In the genomic region with DNA sequence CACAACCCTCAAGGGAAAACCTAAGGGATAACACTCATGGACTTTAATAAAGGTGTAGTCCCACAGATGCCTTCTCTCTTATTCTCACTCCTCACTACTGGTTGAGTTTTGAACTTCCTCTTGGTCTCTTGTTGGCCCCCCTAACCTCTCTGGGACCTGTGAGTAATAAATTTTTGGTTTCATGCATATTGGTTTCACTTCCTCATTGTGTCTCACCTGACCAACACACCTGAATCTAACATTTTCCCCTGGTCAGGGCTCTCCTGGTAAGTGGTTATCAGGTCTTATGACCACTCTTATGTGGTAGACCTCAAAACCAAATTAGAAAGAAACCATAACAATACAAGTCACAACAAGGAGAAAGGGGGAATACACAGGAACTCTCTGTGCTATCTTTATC, we compare ENCODE assay signal across 1 cellular context.
TF ChIP-seq lines count a peak whose summit lies in the region.

No MANE protein-coding gene starts in this region.

TF ChIP-seq in GM12878, 131 proteins besides CTCF, POLR2A, EP300 and RAD21 (continued from another document and continues in another):
- TF ChIP-seq, protein P1, sequence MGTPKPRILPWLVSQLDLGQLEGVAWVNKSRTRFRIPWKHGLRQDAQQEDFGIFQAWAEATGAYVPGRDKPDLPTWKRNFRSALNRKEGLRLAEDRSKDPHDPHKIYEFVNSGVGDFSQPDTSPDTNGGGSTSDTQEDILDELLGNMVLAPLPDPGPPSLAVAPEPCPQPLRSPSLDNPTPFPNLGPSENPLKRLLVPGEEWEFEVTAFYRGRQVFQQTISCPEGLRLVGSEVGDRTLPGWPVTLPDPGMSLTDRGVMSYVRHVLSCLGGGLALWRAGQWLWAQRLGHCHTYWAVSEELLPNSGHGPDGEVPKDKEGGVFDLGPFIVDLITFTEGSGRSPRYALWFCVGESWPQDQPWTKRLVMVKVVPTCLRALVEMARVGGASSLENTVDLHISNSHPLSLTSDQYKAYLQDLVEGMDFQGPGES (IDR thresholded peaks at IDR 0.05), result no peak
- TF ChIP-seq PAX5 (IDR thresholded peaks at IDR 0.05; ENCODE audit: borderline replicate concordance, low read depth, low read length) (peak; percentile 92), GABPA (IDR thresholded peaks at IDR 0.05; ENCODE audit: low read depth) (peak; percentile 59; the same call in 1 of the 2 replicates), TCF3 (IDR thresholded peaks at IDR 0.05; ENCODE audit: borderline replicate concordance, insufficient read depth, low read depth, low read length) (peak; percentile 85; the same call in 1 of the 2 replicates), MEF2B (IDR thresholded peaks at IDR 0.05; ENCODE audit: partially characterized antibody, poor library complexity, severe bottlenecking) (peak; percentile 94), ZNF384 (IDR thresholded peaks at IDR 0.05; ENCODE audit: borderline replicate concordance, low read depth, low read length) (no peak), POU2F2 (IDR thresholded peaks at IDR 0.05; ENCODE audit: borderline replicate concordance, low read depth, low read length) (peak; percentile 96), BMI1 (IDR thresholded peaks at IDR 0.05; ENCODE audit: borderline replicate concordance) (peak; percentile 92), RELA (IDR thresholded peaks at IDR 0.05; ENCODE audit: borderline replicate concordance, partially characterized antibody) (no peak), TCF7 (IDR thresholded peaks at IDR 0.05; ENCODE audit: borderline replicate concordance) (peak; percentile 99), EZH2 (IDR thresholded peaks at IDR 0.05; ENCODE audit: borderline replicate concordance, control insufficient read depth, low read depth, low read length) (no peak), EGR1 (IDR thresholded peaks at IDR 0.05; ENCODE audit: borderline replicate concordance in 1 of 2, low read depth in 2 of 2, low read length in 2 of 2) (no peak), SIN3A (IDR thresholded peaks at IDR 0.05; ENCODE audit: low read depth, low read length) (no peak), ZNF207 (IDR thresholded peaks at IDR 0.05; ENCODE audit: borderline replicate concordance) (no peak), ASH2L (IDR thresholded peaks at IDR 0.05; ENCODE audit: borderline replicate concordance, low read depth) (no peak), TARDBP (IDR thresholded peaks at IDR 0.05; ENCODE audit: borderline replicate concordance) (no peak), SRF (IDR thresholded peaks at IDR 0.05; ENCODE audit: low read depth in 2 of 2, low read length in 2 of 2) (peak in 1 of 2 experiments; percentile 59; a peak in 1 of 4 replicates), SUPT20H (IDR thresholded peaks at IDR 0.05; ENCODE audit: borderline replicate concordance, control insufficient read depth, low read depth, low read length) (no peak), POLR2AphosphoS2 (IDR thresholded peaks at IDR 0.05; ENCODE audit: low read depth, low read length) (no peak), PAX8 (IDR thresholded peaks at IDR 0.05) (no peak), CREB1 (IDR thresholded peaks at IDR 0.05; ENCODE audit: low read depth) (peak; percentile 62; the same call in 1 of the 2 replicates), FOXK2 (IDR thresholded peaks at IDR 0.05) (no peak), KLF5 (IDR thresholded peaks at IDR 0.05; ENCODE audit: partially characterized antibody) (peak; percentile 83), IKZF2 (IDR thresholded peaks at IDR 0.05) (peak; percentile 98), WRNIP1 (IDR thresholded peaks at IDR 0.05; ENCODE audit: borderline replicate concordance, low read depth, low read length) (no peak), RUNX3 (IDR thresholded peaks at IDR 0.05; ENCODE audit: low read length) (peak; percentile 100), CHD4 (IDR thresholded peaks at IDR 0.05) (no peak), STAT1 (conservative IDR thresholded peaks at IDR 0.05) (no peak), NR2C2 (IDR thresholded peaks at IDR 0.05; ENCODE audit: borderline replicate concordance, control insufficient read depth, insufficient read length, low read depth) (no peak), MTA2 (IDR thresholded peaks at IDR 0.05; ENCODE audit: low read depth) (peak; percentile 99), CEBPB (IDR thresholded peaks at IDR 0.05; ENCODE audit: borderline replicate concordance in 1 of 2, low read depth in 2 of 2, low read length in 2 of 2) (peak in 1 of 2 experiments; percentile 95; a peak in 2 of 4 replicates), NFIC (IDR thresholded peaks at IDR 0.05; ENCODE audit: low read depth, low read length) (peak; percentile 100), ZSCAN29 (IDR thresholded peaks at IDR 0.05) (peak; percentile 59; the same call in 1 of the 2 replicates)
- TF ChIP-seq, protein P2, sequence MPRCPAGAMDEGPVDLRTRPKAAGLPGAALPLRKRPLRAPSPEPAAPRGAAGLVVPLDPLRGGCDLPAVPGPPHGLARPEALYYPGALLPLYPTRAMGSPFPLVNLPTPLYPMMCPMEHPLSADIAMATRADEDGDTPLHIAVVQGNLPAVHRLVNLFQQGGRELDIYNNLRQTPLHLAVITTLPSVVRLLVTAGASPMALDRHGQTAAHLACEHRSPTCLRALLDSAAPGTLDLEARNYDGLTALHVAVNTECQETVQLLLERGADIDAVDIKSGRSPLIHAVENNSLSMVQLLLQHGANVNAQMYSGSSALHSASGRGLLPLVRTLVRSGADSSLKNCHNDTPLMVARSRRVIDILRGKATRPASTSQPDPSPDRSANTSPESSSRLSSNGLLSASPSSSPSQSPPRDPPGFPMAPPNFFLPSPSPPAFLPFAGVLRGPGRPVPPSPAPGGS (IDR thresholded peaks at IDR 0.05; ENCODE audit: borderline replicate concordance, insufficient read depth, low read depth, low read length, poor library complexity, severe bottlenecking), result peak; percentile 92
- TF ChIP-seq, protein P3, sequence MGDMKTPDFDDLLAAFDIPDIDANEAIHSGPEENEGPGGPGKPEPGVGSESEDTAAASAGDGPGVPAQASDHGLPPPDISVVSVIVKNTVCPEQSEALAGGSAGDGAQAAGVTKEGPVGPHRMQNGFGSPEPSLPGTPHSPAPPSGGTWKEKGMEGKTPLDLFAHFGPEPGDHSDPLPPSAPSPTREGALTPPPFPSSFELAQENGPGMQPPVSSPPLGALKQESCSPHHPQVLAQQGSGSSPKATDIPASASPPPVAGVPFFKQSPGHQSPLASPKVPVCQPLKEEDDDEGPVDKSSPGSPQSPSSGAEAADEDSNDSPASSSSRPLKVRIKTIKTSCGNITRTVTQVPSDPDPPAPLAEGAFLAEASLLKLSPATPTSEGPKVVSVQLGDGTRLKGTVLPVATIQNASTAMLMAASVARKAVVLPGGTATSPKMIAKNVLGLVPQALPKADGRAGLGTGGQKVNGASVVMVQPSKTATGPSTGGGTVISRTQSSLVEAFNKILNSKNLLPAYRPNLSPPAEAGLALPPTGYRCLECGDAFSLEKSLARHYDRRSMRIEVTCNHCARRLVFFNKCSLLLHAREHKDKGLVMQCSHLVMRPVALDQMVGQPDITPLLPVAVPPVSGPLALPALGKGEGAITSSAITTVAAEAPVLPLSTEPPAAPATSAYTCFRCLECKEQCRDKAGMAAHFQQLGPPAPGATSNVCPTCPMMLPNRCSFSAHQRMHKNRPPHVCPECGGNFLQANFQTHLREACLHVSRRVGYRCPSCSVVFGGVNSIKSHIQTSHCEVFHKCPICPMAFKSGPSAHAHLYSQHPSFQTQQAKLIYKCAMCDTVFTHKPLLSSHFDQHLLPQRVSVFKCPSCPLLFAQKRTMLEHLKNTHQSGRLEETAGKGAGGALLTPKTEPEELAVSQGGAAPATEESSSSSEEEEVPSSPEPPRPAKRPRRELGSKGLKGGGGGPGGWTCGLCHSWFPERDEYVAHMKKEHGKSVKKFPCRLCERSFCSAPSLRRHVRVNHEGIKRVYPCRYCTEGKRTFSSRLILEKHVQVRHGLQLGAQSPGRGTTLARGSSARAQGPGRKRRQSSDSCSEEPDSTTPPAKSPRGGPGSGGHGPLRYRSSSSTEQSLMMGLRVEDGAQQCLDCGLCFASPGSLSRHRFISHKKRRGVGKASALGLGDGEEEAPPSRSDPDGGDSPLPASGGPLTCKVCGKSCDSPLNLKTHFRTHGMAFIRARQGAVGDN (IDR thresholded peaks at IDR 0.05), result no peak
- TF ChIP-seq, protein P4, sequence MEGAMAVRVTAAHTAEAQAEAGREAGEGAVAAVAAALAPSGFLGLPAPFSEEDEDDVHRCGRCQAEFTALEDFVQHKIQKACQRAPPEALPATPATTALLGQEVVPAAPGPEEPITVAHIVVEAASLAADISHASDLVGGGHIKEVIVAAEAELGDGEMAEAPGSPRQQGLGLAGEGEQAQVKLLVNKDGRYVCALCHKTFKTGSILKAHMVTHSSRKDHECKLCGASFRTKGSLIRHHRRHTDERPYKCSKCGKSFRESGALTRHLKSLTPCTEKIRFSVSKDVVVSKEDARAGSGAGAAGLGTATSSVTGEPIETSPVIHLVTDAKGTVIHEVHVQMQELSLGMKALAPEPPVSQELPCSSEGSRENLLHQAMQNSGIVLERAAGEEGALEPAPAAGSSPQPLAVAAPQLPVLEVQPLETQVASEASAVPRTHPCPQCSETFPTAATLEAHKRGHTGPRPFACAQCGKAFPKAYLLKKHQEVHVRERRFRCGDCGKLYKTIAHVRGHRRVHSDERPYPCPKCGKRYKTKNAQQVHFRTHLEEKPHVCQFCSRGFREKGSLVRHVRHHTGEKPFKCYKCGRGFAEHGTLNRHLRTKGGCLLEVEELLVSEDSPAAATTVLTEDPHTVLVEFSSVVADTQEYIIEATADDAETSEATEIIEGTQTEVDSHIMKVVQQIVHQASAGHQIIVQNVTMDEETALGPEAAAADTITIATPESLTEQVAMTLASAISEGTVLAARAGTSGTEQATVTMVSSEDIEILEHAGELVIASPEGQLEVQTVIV (IDR thresholded peaks at IDR 0.05; ENCODE audit: borderline replicate concordance, partially characterized antibody), result no peak
- TF ChIP-seq, protein P5, sequence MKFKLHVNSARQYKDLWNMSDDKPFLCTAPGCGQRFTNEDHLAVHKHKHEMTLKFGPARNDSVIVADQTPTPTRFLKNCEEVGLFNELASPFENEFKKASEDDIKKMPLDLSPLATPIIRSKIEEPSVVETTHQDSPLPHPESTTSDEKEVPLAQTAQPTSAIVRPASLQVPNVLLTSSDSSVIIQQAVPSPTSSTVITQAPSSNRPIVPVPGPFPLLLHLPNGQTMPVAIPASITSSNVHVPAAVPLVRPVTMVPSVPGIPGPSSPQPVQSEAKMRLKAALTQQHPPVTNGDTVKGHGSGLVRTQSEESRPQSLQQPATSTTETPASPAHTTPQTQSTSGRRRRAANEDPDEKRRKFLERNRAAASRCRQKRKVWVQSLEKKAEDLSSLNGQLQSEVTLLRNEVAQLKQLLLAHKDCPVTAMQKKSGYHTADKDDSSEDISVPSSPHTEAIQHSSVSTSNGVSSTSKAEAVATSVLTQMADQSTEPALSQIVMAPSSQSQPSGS (IDR thresholded peaks at IDR 0.05; ENCODE audit: low read length), result peak; percentile 95
- TF ChIP-seq, protein P6, sequence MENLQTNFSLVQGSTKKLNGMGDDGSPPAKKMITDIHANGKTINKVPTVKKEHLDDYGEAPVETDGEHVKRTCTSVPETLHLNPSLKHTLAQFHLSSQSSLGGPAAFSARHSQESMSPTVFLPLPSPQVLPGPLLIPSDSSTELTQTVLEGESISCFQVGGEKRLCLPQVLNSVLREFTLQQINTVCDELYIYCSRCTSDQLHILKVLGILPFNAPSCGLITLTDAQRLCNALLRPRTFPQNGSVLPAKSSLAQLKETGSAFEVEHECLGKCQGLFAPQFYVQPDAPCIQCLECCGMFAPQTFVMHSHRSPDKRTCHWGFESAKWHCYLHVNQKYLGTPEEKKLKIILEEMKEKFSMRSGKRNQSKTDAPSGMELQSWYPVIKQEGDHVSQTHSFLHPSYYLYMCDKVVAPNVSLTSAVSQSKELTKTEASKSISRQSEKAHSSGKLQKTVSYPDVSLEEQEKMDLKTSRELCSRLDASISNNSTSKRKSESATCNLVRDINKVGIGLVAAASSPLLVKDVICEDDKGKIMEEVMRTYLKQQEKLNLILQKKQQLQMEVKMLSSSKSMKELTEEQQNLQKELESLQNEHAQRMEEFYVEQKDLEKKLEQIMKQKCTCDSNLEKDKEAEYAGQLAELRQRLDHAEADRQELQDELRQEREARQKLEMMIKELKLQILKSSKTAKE (IDR thresholded peaks at IDR 0.05; ENCODE audit: low read depth, poor library complexity, severe bottlenecking), result peak; percentile 99
- TF ChIP-seq, protein P7, sequence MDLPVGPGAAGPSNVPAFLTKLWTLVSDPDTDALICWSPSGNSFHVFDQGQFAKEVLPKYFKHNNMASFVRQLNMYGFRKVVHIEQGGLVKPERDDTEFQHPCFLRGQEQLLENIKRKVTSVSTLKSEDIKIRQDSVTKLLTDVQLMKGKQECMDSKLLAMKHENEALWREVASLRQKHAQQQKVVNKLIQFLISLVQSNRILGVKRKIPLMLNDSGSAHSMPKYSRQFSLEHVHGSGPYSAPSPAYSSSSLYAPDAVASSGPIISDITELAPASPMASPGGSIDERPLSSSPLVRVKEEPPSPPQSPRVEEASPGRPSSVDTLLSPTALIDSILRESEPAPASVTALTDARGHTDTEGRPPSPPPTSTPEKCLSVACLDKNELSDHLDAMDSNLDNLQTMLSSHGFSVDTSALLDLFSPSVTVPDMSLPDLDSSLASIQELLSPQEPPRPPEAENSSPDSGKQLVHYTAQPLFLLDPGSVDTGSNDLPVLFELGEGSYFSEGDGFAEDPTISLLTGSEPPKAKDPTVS (IDR thresholded peaks at IDR 0.05; ENCODE audit: low read depth, low read length), result no peak
- TF ChIP-seq, protein P8, sequence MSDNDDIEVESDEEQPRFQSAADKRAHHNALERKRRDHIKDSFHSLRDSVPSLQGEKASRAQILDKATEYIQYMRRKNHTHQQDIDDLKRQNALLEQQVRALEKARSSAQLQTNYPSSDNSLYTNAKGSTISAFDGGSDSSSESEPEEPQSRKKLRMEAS (IDR thresholded peaks at IDR 0.05; ENCODE audit: low read depth, low read length), result no peak
- TF ChIP-seq, protein P9, sequence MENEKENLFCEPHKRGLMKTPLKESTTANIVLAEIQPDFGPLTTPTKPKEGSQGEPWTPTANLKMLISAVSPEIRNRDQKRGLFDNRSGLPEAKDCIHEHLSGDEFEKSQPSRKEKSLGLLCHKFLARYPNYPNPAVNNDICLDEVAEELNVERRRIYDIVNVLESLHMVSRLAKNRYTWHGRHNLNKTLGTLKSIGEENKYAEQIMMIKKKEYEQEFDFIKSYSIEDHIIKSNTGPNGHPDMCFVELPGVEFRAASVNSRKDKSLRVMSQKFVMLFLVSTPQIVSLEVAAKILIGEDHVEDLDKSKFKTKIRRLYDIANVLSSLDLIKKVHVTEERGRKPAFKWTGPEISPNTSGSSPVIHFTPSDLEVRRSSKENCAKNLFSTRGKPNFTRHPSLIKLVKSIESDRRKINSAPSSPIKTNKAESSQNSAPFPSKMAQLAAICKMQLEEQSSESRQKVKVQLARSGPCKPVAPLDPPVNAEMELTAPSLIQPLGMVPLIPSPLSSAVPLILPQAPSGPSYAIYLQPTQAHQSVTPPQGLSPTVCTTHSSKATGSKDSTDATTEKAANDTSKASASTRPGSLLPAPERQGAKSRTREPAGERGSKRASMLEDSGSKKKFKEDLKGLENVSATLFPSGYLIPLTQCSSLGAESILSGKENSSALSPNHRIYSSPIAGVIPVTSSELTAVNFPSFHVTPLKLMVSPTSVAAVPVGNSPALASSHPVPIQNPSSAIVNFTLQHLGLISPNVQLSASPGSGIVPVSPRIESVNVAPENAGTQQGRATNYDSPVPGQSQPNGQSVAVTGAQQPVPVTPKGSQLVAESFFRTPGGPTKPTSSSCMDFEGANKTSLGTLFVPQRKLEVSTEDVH (IDR thresholded peaks at IDR 0.05; ENCODE audit: low read depth, partially characterized antibody), result peak; percentile 40
